ENCODE assay signal across 21 cellular contexts in the genomic region with DNA sequence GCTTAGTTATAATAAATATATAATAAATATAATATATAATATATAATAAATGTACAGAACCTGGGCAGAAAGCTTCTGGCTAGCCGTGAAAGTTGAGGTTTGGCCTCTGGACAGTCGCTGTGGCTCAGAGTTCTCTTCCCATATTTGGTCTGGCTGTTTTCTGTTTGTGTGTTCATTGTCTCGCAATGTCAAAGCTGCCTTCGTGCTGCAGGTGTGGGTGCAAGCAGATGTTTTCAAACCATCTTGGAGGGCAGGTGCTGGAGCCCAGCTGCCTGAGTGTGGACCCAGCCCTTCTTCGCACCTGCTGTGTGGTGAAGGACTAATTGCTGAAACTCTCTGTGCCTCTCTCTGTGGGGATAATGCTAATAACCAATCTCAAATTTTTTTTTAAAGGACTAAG. TPM values are rescaled to one million over a fixed set of nuclear protein-coding genes. Genes with fewer than 3 reads are reported as not detected.
A peak's percentile ranks its signal among the peaks of the same experiment; 100 is the strongest.
DNase-seq lines count a peak whose midpoint lies in the region; ATAC-seq, FAIRE-seq and TF ChIP-seq lines count a peak whose summit lies in the region.
"Had no signal": no experiment of that assay in that cellular context is flagged by ENCODE, and none has a peak within 500 bp of the region (broad histone marks: within the 10 kb centered on the region; RNA-seq: fewer than 3 reads in every experiment).

No MANE protein-coding gene starts in this region.

- peak overlapping the region in 3 of 4 donors; percentile 36 to 88 (median 41) for H3K4me3 Mint-ChIP-seq in CD4-positive, CD25-positive, alpha-beta regulatory T cell
- no peak overlapping the region for H3K4me3 Mint-ChIP-seq in Calu3 (ENCODE audit: low read depth, unreplicated experiment)
- H3K4me3 Mint-ChIP-seq in activated T-helper 2 cell treated with anti-CD3 and anti-CD28 coated beads, Interferon-gamma antibody, Interleukin-2, Interleukin-4, amounts not matched to agents 10 μg/mL and 5 μg/mL and 100 μg/mL, durations not matched to agents 14 hours and 24 hours and 36 hours (ENCODE audit: low read depth): no peak overlapping the region

- intact Hi-C loops in Calu3 (cut with micrococcal nuclease; ENCODE audit: unreplicated experiment): no loop called here
- intact Hi-C loops in activated T-helper 2 cell treated with anti-CD3 and anti-CD28 coated beads, Interferon-gamma antibody, Interleukin-2, Interleukin-4, amounts not matched to agents 10 μg/mL and 5 μg/mL and 100 μg/mL, durations not matched to agents 14 hours and 24 hours and 36 hours (cut with micrococcal nuclease): loop anchor here (5.0 kb wide), 1 partner anchor 117 kb away; no protein-coding TSS in a partner anchor

- H3K36me3 Mint-ChIP-seq in CD4-positive, CD25-positive, alpha-beta regulatory T cell: no peaks in the 10 kb centered on the region
- peaks cover 58% of the 10 kb centered on the region for H3K36me3 Mint-ChIP-seq in Calu3 (ENCODE audit: insufficient read depth, unreplicated experiment)
- peaks cover 7% of the 10 kb centered on the region for H3K36me3 Mint-ChIP-seq in activated T-helper 2 cell treated with anti-CD3 and anti-CD28 coated beads, Interferon-gamma antibody, Interleukin-2, Interleukin-4, amounts not matched to agents 10 μg/mL and 5 μg/mL and 100 μg/mL, durations not matched to agents 14 hours and 24 hours and 36 hours (ENCODE audit: low read depth)
- H3K36me3 Mint-ChIP-seq: activated naive CD4-positive, alpha-beta T cell treated with anti-CD3 and anti-CD28 coated beads, Interleukin-2, amount 50 U/mL, for 24 hours had no signal

- BruUV-seq in Calu3 (replicated peaks; lab: Mats Ljungman, UMichigan): no TSS peak

- H3K36me3 ChIP-seq in CD4-positive, CD25-positive, alpha-beta regulatory T cell (ENCODE audit: control insufficient read depth, insufficient read depth, low read length): no peaks in the 10 kb centered on the region
- H3K36me3 ChIP-seq: brain microvascular endothelial cell, tibial artery had no signal

- H3K27me3 ChIP-seq in CD4-positive, CD25-positive, alpha-beta regulatory T cell (ENCODE audit: control insufficient read depth, insufficient read depth, low read length): no peaks in the 10 kb centered on the region
- H3K27me3 ChIP-seq: BE2C, brain microvascular endothelial cell, dorsolateral prefrontal cortex, heart left ventricle, tibial artery had no signal

- H3K27ac ChIP-seq in CD4-positive, CD25-positive, alpha-beta regulatory T cell (ENCODE audit: insufficient read depth, low read length, poor library complexity, severe bottlenecking): no peak overlapping the region
- H3K27ac ChIP-seq in coronary artery: no peak overlapping the region
- H3K27ac ChIP-seq: brain microvascular endothelial cell, tibial artery, VCaP had no signal

- CTCF ChIA-PET in Calu3 (lab: Charles Lee): no interaction called here

- ATAC-seq in CD4-positive, CD25-positive, alpha-beta regulatory T cell (ENCODE audit: low read depth in 2 of 2): no peak
- ATAC-seq: heart left ventricle, right cardiac atrium, SK-N-SH treated with all-trans-retinoic acid at 6 μM for 48 hours had no signal

- peaks cover 5 to 34% (median 22%) of the 10 kb centered on the region in 4 donors for H3K4me1 Mint-ChIP-seq in CD4-positive, CD25-positive, alpha-beta regulatory T cell
- H3K4me1 Mint-ChIP-seq in Calu3 (ENCODE audit: low read depth, unreplicated experiment): peaks cover 36% of the 10 kb centered on the region
- peaks cover 57% of the 10 kb centered on the region for H3K4me1 Mint-ChIP-seq in activated T-helper 2 cell treated with anti-CD3 and anti-CD28 coated beads, Interferon-gamma antibody, Interleukin-2, Interleukin-4, amounts not matched to agents 10 μg/mL and 5 μg/mL and 100 μg/mL, durations not matched to agents 14 hours and 24 hours and 36 hours (ENCODE audit: low read depth)

- H3K4me1 ChIP-seq in CD4-positive, CD25-positive, alpha-beta regulatory T cell (ENCODE audit: control insufficient read depth, insufficient read depth, low read length, poor library complexity, severe bottlenecking): peaks cover 25% of the 10 kb centered on the region
- H3K4me1 ChIP-seq: BE2C had no signal

- H3K27ac Mint-ChIP-seq in CD4-positive, CD25-positive, alpha-beta regulatory T cell: peak overlapping the region in 1 of 3 donors; percentile 18
- peak overlapping the region; percentile 98 for H3K27ac Mint-ChIP-seq in Calu3 (ENCODE audit: unreplicated experiment)
- peak overlapping the region; percentile 58 for H3K27ac Mint-ChIP-seq in activated T-helper 2 cell treated with anti-CD3 and anti-CD28 coated beads, Interferon-gamma antibody, Interleukin-2, Interleukin-4, amounts not matched to agents 10 μg/mL and 5 μg/mL and 100 μg/mL, durations not matched to agents 14 hours and 24 hours and 36 hours
- H3K27ac Mint-ChIP-seq: activated naive CD4-positive, alpha-beta T cell treated with anti-CD3 and anti-CD28 coated beads, Interleukin-2, amount 50 U/mL, for 24 hours had no signal

- no peak for FAIRE-seq in HTR-8/SVneo (lab: Jason Lieb, UNC)
- FAIRE-seq: H1, keratinocyte had no signal

- no peaks in the 10 kb centered on the region for H3K9me3 ChIP-seq in CD4-positive, CD25-positive, alpha-beta regulatory T cell (ENCODE audit: control insufficient read depth in 2 of 2, low read length in 2 of 2)
- H3K9me3 ChIP-seq: BE2C, heart left ventricle, tibial artery had no signal

- no peaks in the 10 kb centered on the region for H3K27me3 Mint-ChIP-seq in CD4-positive, CD25-positive, alpha-beta regulatory T cell
- no peaks in the 10 kb centered on the region for H3K27me3 Mint-ChIP-seq in Calu3 (ENCODE audit: unreplicated experiment)
- H3K27me3 Mint-ChIP-seq in activated T-helper 2 cell treated with anti-CD3 and anti-CD28 coated beads, Interferon-gamma antibody, Interleukin-2, Interleukin-4, amounts not matched to agents 10 μg/mL and 5 μg/mL and 100 μg/mL, durations not matched to agents 14 hours and 24 hours and 36 hours (ENCODE audit: low read depth): no peaks in the 10 kb centered on the region
- H3K27me3 Mint-ChIP-seq: activated naive CD4-positive, alpha-beta T cell treated with anti-CD3 and anti-CD28 coated beads, Interleukin-2, amount 50 U/mL, for 24 hours had no signal

- H3K9me3 Mint-ChIP-seq in CD4-positive, CD25-positive, alpha-beta regulatory T cell: peaks cover 0 to 2% (median 0%) of the 10 kb centered on the region in 7 donors
- H3K9me3 Mint-ChIP-seq in Calu3 (ENCODE audit: low read depth, unreplicated experiment): no peaks in the 10 kb centered on the region
- H3K9me3 Mint-ChIP-seq in activated T-helper 2 cell treated with anti-CD3 and anti-CD28 coated beads, Interferon-gamma antibody, Interleukin-2, Interleukin-4, amounts not matched to agents 10 μg/mL and 5 μg/mL and 100 μg/mL, durations not matched to agents 14 hours and 24 hours and 36 hours: no peaks in the 10 kb centered on the region
- H3K9me3 Mint-ChIP-seq: activated naive CD4-positive, alpha-beta T cell treated with anti-CD3 and anti-CD28 coated beads, Interleukin-2, amount 50 U/mL, for 24 hours had no signal

- TF ChIP-seq CTCF in Calu3 (IDR thresholded peaks at IDR 0.05; ENCODE audit: unreplicated experiment) (no peak), coronary artery (IDR thresholded peaks at IDR 0.05) (no peak)

- no peak overlapping the region for H3K4me3 ChIP-seq in CD4-positive, CD25-positive, alpha-beta regulatory T cell (ENCODE audit: low read depth, low read length)
- H3K4me3 ChIP-seq in coronary artery: no peak overlapping the region
- H3K4me3 ChIP-seq: dorsolateral prefrontal cortex, heart left ventricle, tibial artery had no signal

- DNase-seq in CD4-positive, CD25-positive, alpha-beta regulatory T cell: no peak
- DNase-seq in Calu3 (no peak), NCI-H2196 (lab: John Stamatoyannopoulos, UW; ENCODE audit: unreplicated experiment) (peak; percentile 13), HTR-8/SVneo (ENCODE audit: insufficient read length, low spot score) (no peak), GDM1 (lab: John Stamatoyannopoulos, UW) (no peak), coronary artery (ENCODE audit: low spot score) (no peak)
- no peak for DNase-seq in activated T-helper 2 cell treated with anti-CD3 and anti-CD28 coated beads, Interferon-gamma antibody, Interleukin-2, Interleukin-4, amounts not matched to agents 10 μg/mL and 5 μg/mL and 100 μg/mL, durations not matched to agents 14 hours and 24 hours and 36 hours (ENCODE audit: low spot score)
- DNase-seq: BE2C; brain microvascular endothelial cell; dorsolateral prefrontal cortex; heart left ventricle; NCI-H226; stimulated activated CD4-positive, alpha-beta T cell treated with anti-CD3 and anti-CD28 coated beads, Interleukin-2, amount 100 ng/mL, for 48 hours; stimulated activated CD8-positive, alpha-beta memory T cell treated with anti-CD3 and anti-CD28 coated beads, Interleukin-4, amount 100 ng/mL, for 48 hours; tibial artery had no signal

RNA-seq across cellular contexts. Expression of gene CSTB, which starts 3.6 kb away (rescaled TPM):
- 24.5 TPM for total RNA-seq in CD4-positive, CD25-positive, alpha-beta regulatory T cell
- polyA plus RNA-seq in CD4-positive, CD25-positive, alpha-beta regulatory T cell: 100 to 1,000 TPM in 2 of 4 donors, 10 to 100 TPM in 2; 83.8 to 138 (median 93.9) TPM
- 105 and 116 TPM in 2 replicates for total RNA-seq in Calu3 (2022)
- total RNA-seq in activated T-helper 2 cell treated with anti-CD3 and anti-CD28 coated beads, Interferon-gamma antibody, Interleukin-2, Interleukin-4, amounts not matched to agents 10 μg/mL and 5 μg/mL and 100 μg/mL, durations not matched to agents 14 hours and 24 hours and 36 hours: 55.8 TPM in 2 replicates

RNA-seq across cellular contexts. Expression of gene RRP1, which starts 9.7 kb away (rescaled TPM):
- 24.1 TPM for total RNA-seq in CD4-positive, CD25-positive, alpha-beta regulatory T cell
- polyA plus RNA-seq in CD4-positive, CD25-positive, alpha-beta regulatory T cell: 10 to 100 TPM; 12.1 to 17.3 (median 14.2) TPM
- total RNA-seq in Calu3 (2022): 37.2 and 49.4 TPM in 2 replicates
- 67.1 and 71.7 TPM in 2 replicates for total RNA-seq in activated T-helper 2 cell treated with anti-CD3 and anti-CD28 coated beads, Interferon-gamma antibody, Interleukin-2, Interleukin-4, amounts not matched to agents 10 μg/mL and 5 μg/mL and 100 μg/mL, durations not matched to agents 14 hours and 24 hours and 36 hours

Comparison
In these comparisons a context has a peak if more than half of its experiments do, and no peak if none do; other contexts are left out.
1. H3K4me3 Mint-ChIP-seq: peak in CD4-positive, CD25-positive, alpha-beta regulatory T cell (3 of 4); none in Calu3 (single experiment) and activated T-helper 2 cell treated with anti-CD3 and anti-CD28 coated beads, Interferon-gamma antibody, Interleukin-2, Interleukin-4, amounts not matched to agents 10 μg/mL and 5 μg/mL and 100 μg/mL, durations not matched to agents 14 hours and 24 hours and 36 hours (single experiment).